Comparison of ENCODE assay signal across 23 cellular contexts in genomic region chr1:152904688-152905440, GRCh38. TPM values are rescaled to one million over a fixed set of nuclear protein-coding genes. Genes with fewer than 3 reads are reported as not detected.
DNase-seq lines count a peak whose midpoint lies in the region; ATAC-seq, FAIRE-seq and TF ChIP-seq lines count a peak whose summit lies in the region.
"Had no signal": no experiment of that assay in that cellular context is flagged by ENCODE, and none has a peak within 500 bp of the region (broad histone marks: within the 10 kb centered on the region; RNA-seq: fewer than 3 reads in every experiment).

No MANE protein-coding gene starts in this region.

- H3K4me1 ChIP-seq in foreskin keratinocyte: peaks cover 36% of the 10 kb centered on the region
- H3K4me1 ChIP-seq: A549, BLaER1 had no signal

- peak; percentile 23 for FAIRE-seq in bronchial epithelial cell (lab: Jason Lieb, UNC)
- FAIRE-seq: A549, H1, HepG2 had no signal

- no peaks in the 10 kb centered on the region for H3K36me3 Mint-ChIP-seq in stimulated activated naive CD8-positive, alpha-beta T cell treated with anti-CD3 and anti-CD28 coated beads, Interleukin-15, Interleukin-2, amounts not matched to agents 100 ng/mL and 50 ng/mL, for 24 hours (ENCODE audit: low read depth)
- H3K36me3 Mint-ChIP-seq: CD8-positive, alpha-beta T cell had no signal

- peaks cover 1% of the 10 kb centered on the region for H3K9me3 Mint-ChIP-seq in stimulated activated naive CD8-positive, alpha-beta T cell treated with anti-CD3 and anti-CD28 coated beads, Interleukin-15, Interleukin-2, amounts not matched to agents 100 ng/mL and 50 ng/mL, for 24 hours
- H3K9me3 Mint-ChIP-seq in stimulated activated naive CD8-positive, alpha-beta T cell treated with anti-CD3 and anti-CD28 coated beads, Interleukin-15, amount 100 ng/mL, for 72 hours: peaks cover 2 to 4% of the 10 kb centered on the region in 2 donors
- H3K9me3 Mint-ChIP-seq: CD8-positive, alpha-beta T cell had no signal

- peak overlapping the region; percentile 49 for H3K27ac Mint-ChIP-seq in stimulated activated naive CD8-positive, alpha-beta T cell treated with anti-CD3 and anti-CD28 coated beads, Interleukin-15, Interleukin-2, amounts not matched to agents 100 ng/mL and 50 ng/mL, for 24 hours
- H3K27ac Mint-ChIP-seq in stimulated activated naive CD8-positive, alpha-beta T cell treated with anti-CD3 and anti-CD28 coated beads, Interleukin-15, amount 100 ng/mL, for 72 hours: peak overlapping the region in 1 of 2 donors; percentile 8
- H3K27ac Mint-ChIP-seq: CD8-positive, alpha-beta T cell had no signal

- TF ChIP-seq CTCF in bronchial epithelial cell (IDR thresholded peaks at IDR 0.05; ENCODE audit: insufficient read depth, low read length, severe bottlenecking): no peak
- no peak for TF ChIP-seq CTCF in foreskin keratinocyte (conservative IDR thresholded peaks at IDR 0.05)

- ATAC-seq in stimulated activated naive CD8-positive, alpha-beta T cell treated with anti-CD3 and anti-CD28 coated beads, Interleukin-15, amount 100 ng/mL, for 72 hours: no peak
- no peak for ATAC-seq in foreskin keratinocyte
- ATAC-seq in HG03135 (IDR thresholded peaks at IDR 0.05; ENCODE audit: unreplicated experiment): no peak
- ATAC-seq: CD8-positive, alpha-beta T cell; HepG2 had no signal

- H3K27ac ChIP-seq in foreskin keratinocyte: peak overlapping the region; percentile 90
- H3K27ac ChIP-seq: A549, BLaER1, SJSA1 had no signal

- H3K4me3 ChIP-seq in bronchial epithelial cell (ENCODE audit: low read depth, low read length): no peak overlapping the region
- H3K4me3 ChIP-seq: A549, BLaER1, SJSA1 had no signal

- peaks cover 31% of the 10 kb centered on the region for H3K27me3 Mint-ChIP-seq in stimulated activated naive CD8-positive, alpha-beta T cell treated with anti-CD3 and anti-CD28 coated beads, Interleukin-15, Interleukin-2, amounts not matched to agents 100 ng/mL and 50 ng/mL, for 24 hours
- peaks cover 71% of the 10 kb centered on the region for H3K27me3 Mint-ChIP-seq in stimulated activated naive CD8-positive, alpha-beta T cell treated with anti-CD3 and anti-CD28 coated beads, Interleukin-15, amount 100 ng/mL, for 72 hours

- H3K4me1 Mint-ChIP-seq in stimulated activated naive CD8-positive, alpha-beta T cell treated with anti-CD3 and anti-CD28 coated beads, Interleukin-15, Interleukin-2, amounts not matched to agents 100 ng/mL and 50 ng/mL, for 24 hours (ENCODE audit: low read depth): peaks cover 6% of the 10 kb centered on the region
- H3K4me1 Mint-ChIP-seq in stimulated activated naive CD8-positive, alpha-beta T cell treated with anti-CD3 and anti-CD28 coated beads, Interleukin-15, amount 100 ng/mL, for 72 hours: peaks cover 8% of the 10 kb centered on the region

- H3K27me3 ChIP-seq in bronchial epithelial cell (ENCODE audit: control insufficient read depth, insufficient read depth, low read length) (peaks cover 2% of the 10 kb centered on the region), foreskin keratinocyte (no peaks in the 10 kb centered on the region)
- H3K27me3 ChIP-seq: BLaER1, SJSA1 had no signal

- no peak overlapping the region for H3K4me3 Mint-ChIP-seq in stimulated activated naive CD8-positive, alpha-beta T cell treated with anti-CD3 and anti-CD28 coated beads, Interleukin-15, Interleukin-2, amounts not matched to agents 100 ng/mL and 50 ng/mL, for 24 hours
- no peak overlapping the region for H3K4me3 Mint-ChIP-seq in stimulated activated naive CD8-positive, alpha-beta T cell treated with anti-CD3 and anti-CD28 coated beads, Interleukin-15, amount 100 ng/mL, for 72 hours
- H3K4me3 Mint-ChIP-seq: CD8-positive, alpha-beta T cell had no signal

- H3K36me3 ChIP-seq in bronchial epithelial cell (ENCODE audit: control insufficient read depth, insufficient read depth, low read length): no peaks in the 10 kb centered on the region
- H3K36me3 ChIP-seq: BLaER1, SJSA1 had no signal

- no peak for DNase-seq in stimulated activated naive CD8-positive, alpha-beta T cell treated with anti-CD3 and anti-CD28 coated beads, Interleukin-15, amount 100 ng/mL, for 72 hours
- DNase-seq in bronchial epithelial cell (ENCODE audit: low read depth) (no peak), foreskin keratinocyte (peak in 1 of 2 donors; percentile 70), hypothalamus (lab: John Stamatoyannopoulos, UW) (no peak)
- no peak for DNase-seq in activated T-cell treated with anti-CD3 and anti-CD28 coated beads, Interleukin-2, amount 50 U/mL, for 1 hour
- DNase-seq: Calu3; CD8-positive, alpha-beta T cell; EL; KBM-7; MV-4-11; NCI-H187; NCI-H2107; NCI-H2227 treated with DMSO at 0.1 percent for 48 hours; NCI-H510A treated with DMSO at 0.1 percent for 48 hours; NCI-H82; OCI-M1 had no signal

RNA-seq across cellular contexts. Expression of gene IVL, which starts 3.5 kb away (rescaled TPM):
- total RNA-seq in bronchial epithelial cell (1.6 and 14.6 TPM in 2 replicates), foreskin keratinocyte (1.5 and 2.1 TPM in 2 replicates)
- polyA plus RNA-seq in foreskin keratinocyte: 1.5 and 2.6 TPM in 2 replicates
- total RNA-seq: CD8-positive, alpha-beta T cell; H1; HepG2; SJSA1 had no signal
- polyA plus RNA-seq: A549, H1, HepG2 had no signal

RNA-seq across cellular contexts. Expression of gene SMCP, which starts 26.7 kb away (rescaled TPM):
- total RNA-seq in bronchial epithelial cell: not detected in 2 replicates
- not detected in 2 replicates for total RNA-seq in foreskin keratinocyte
- polyA plus RNA-seq in foreskin keratinocyte: not detected in 2 replicates
- total RNA-seq: Calu3; CD8-positive, alpha-beta T cell; H1; HepG2; SJSA1 had no signal
- polyA plus RNA-seq: A549, H1, HepG2 had no signal

RNA-seq across cellular contexts. Expression of gene SPRR5, which starts 42.1 kb away (rescaled TPM):
- total RNA-seq in bronchial epithelial cell (not detected in 2 replicates), foreskin keratinocyte (0.24 and 0.32 TPM in 2 replicates)
- polyA plus RNA-seq in foreskin keratinocyte: 0.22 and 0.44 TPM in 2 replicates
- total RNA-seq: Calu3; CD8-positive, alpha-beta T cell; H1; HepG2; SJSA1 had no signal
- polyA plus RNA-seq: A549, H1, HepG2 had no signal

RNA-seq across cellular contexts. Expression of gene LCE7A, which starts 45.1 kb away (rescaled TPM):
- not detected in 2 replicates for total RNA-seq in bronchial epithelial cell
- not detected in 2 replicates for total RNA-seq in foreskin keratinocyte
- not detected in 2 replicates for polyA plus RNA-seq in foreskin keratinocyte
- total RNA-seq: Calu3; CD8-positive, alpha-beta T cell; H1; HepG2; SJSA1 had no signal
- polyA plus RNA-seq: A549, H1, HepG2 had no signal
